In genomic region chr11:73875840-73876239, GRCh38 we compare ENCODE assay signal across 8 cellular contexts. TPM values are rescaled to one million over a fixed set of nuclear protein-coding genes. Genes with fewer than 3 reads are reported as not detected.
DNase-seq lines count a peak whose midpoint lies in the region; ATAC-seq and TF ChIP-seq lines count a peak whose summit lies in the region.

No MANE protein-coding gene starts in this region.

- no peaks in the 10 kb centered on the region for H3K27me3 Mint-ChIP-seq in T-helper 2 cell treated with Interferon-gamma antibody and Interleukin-4, amounts not matched to agents 5 μg/mL and 100 μg/mL, for 36 hours (ENCODE audit: low read depth)
- no peaks in the 10 kb centered on the region for H3K27me3 Mint-ChIP-seq in activated CD8-positive, alpha-beta T cell treated with anti-CD3 and anti-CD28 coated beads for 36 hours

- intact Hi-C loops in activated CD8-positive, alpha-beta T cell treated with anti-CD3 and anti-CD28 coated beads for 36 hours (cut with micrococcal nuclease): loop anchor here (10.0 kb wide), 1 partner anchor 121 kb away; no protein-coding TSS in a partner anchor

- peak overlapping the region; percentile 82 for H3K27ac ChIP-seq in stomach smooth muscle (ENCODE audit: low read length)

- peak overlapping the region; percentile 84 for H3K4me3 ChIP-seq in iPS-15b (ENCODE audit: low read depth, low read length)
- H3K4me3 ChIP-seq in stomach smooth muscle (ENCODE audit: low read length in 2 of 2): peak overlapping the region; percentile 78 to 99

- H3K4me1 Mint-ChIP-seq in T-helper 2 cell treated with Interferon-gamma antibody and Interleukin-4, amounts not matched to agents 5 μg/mL and 100 μg/mL, for 36 hours (ENCODE audit: low read depth): peaks cover 18% of the 10 kb centered on the region
- H3K4me1 Mint-ChIP-seq in activated CD8-positive, alpha-beta T cell treated with anti-CD3 and anti-CD28 coated beads for 36 hours (ENCODE audit: low read depth): peaks cover 29% of the 10 kb centered on the region

- CTCF ChIA-PET in activated CD8-positive, alpha-beta T cell treated with anti-CD3 and anti-CD28 coated beads for 36 hours (lab: Charles Lee): no interaction called here

- no peaks in the 10 kb centered on the region for H3K9me3 ChIP-seq in iPS-15b (ENCODE audit: control insufficient read depth, insufficient read depth, low read length)
- no peaks in the 10 kb centered on the region for H3K9me3 ChIP-seq in stomach smooth muscle (ENCODE audit: control insufficient read depth in 2 of 2, low read length in 2 of 2)

- H3K36me3 Mint-ChIP-seq in T-helper 2 cell treated with Interferon-gamma antibody and Interleukin-4, amounts not matched to agents 5 μg/mL and 100 μg/mL, for 36 hours (ENCODE audit: low read depth): peaks cover 26% of the 10 kb centered on the region
- H3K36me3 Mint-ChIP-seq in activated CD8-positive, alpha-beta T cell treated with anti-CD3 and anti-CD28 coated beads for 36 hours (ENCODE audit: low read depth): peaks cover 45% of the 10 kb centered on the region

- no peak for ATAC-seq in activated CD8-positive, alpha-beta T cell treated with anti-CD3 and anti-CD28 coated beads for 36 hours

- peak overlapping the region; percentile 100 for H3K4me3 Mint-ChIP-seq in T-helper 2 cell treated with Interferon-gamma antibody and Interleukin-4, amounts not matched to agents 5 μg/mL and 100 μg/mL, for 36 hours
- H3K4me3 Mint-ChIP-seq in activated CD8-positive, alpha-beta T cell treated with anti-CD3 and anti-CD28 coated beads for 36 hours: peak overlapping the region; percentile 98

- peak overlapping the region; percentile 84 for H3K9ac ChIP-seq in iPS-15b (ENCODE audit: low read depth, low read length)
- peak overlapping the region; percentile 97 to 99 for H3K9ac ChIP-seq in stomach smooth muscle (ENCODE audit: low read length in 2 of 2)

- peak overlapping the region; percentile 99 for H3K27ac Mint-ChIP-seq in T-helper 2 cell treated with Interferon-gamma antibody and Interleukin-4, amounts not matched to agents 5 μg/mL and 100 μg/mL, for 36 hours
- peak overlapping the region; percentile 100 for H3K27ac Mint-ChIP-seq in activated CD8-positive, alpha-beta T cell treated with anti-CD3 and anti-CD28 coated beads for 36 hours

- H3K4me1 ChIP-seq in iPS-15b (ENCODE audit: control insufficient read depth, insufficient read depth, low read length) (no peaks in the 10 kb centered on the region), stomach smooth muscle (ENCODE audit: control insufficient read depth, insufficient read depth, low read length) (peaks cover 20% of the 10 kb centered on the region)

- no peak for DNase-seq in T-helper 2 cell treated with Interferon-gamma antibody and Interleukin-4, amounts not matched to agents 5 μg/mL and 100 μg/mL, for 36 hours (ENCODE audit: low spot score)
- no peak for DNase-seq in T-helper 2 cell
- DNase-seq in activated CD8-positive, alpha-beta T cell treated with anti-CD3 and anti-CD28 coated beads for 36 hours: no peak
- DNase-seq in stimulated activated CD4-positive, alpha-beta T cell treated with anti-CD3 and anti-CD28 coated beads, Interleukin-2, amount 100 ng/mL, for 24 hours: no peak
- no peak for DNase-seq in superior temporal gyrus (ENCODE audit: extremely low spot score)
- DNase-seq in iPS-NIHi11 (ENCODE audit: low spot score): no peak

- no peaks in the 10 kb centered on the region for H3K9me3 Mint-ChIP-seq in T-helper 2 cell treated with Interferon-gamma antibody and Interleukin-4, amounts not matched to agents 5 μg/mL and 100 μg/mL, for 36 hours
- H3K9me3 Mint-ChIP-seq in activated CD8-positive, alpha-beta T cell treated with anti-CD3 and anti-CD28 coated beads for 36 hours: no peaks in the 10 kb centered on the region

- H3K27me3 ChIP-seq in iPS-15b (ENCODE audit: control insufficient read depth, insufficient read depth, low read length) (no peaks in the 10 kb centered on the region), stomach smooth muscle (ENCODE audit: control insufficient read depth in 1 of 2, insufficient read depth in 2 of 2, low read length in 2 of 2) (no peaks in the 10 kb centered on the region)

- peaks cover 7% of the 10 kb centered on the region for H3K36me3 ChIP-seq in iPS-15b (ENCODE audit: control insufficient read depth, insufficient read depth, low read length)
- H3K36me3 ChIP-seq in stomach smooth muscle (ENCODE audit: control insufficient read depth in 2 of 2, insufficient read depth in 2 of 2, low read length in 2 of 2): peaks cover 12 to 17% of the 10 kb centered on the region in 2 donors

- no peak for TF ChIP-seq CTCF in activated CD8-positive, alpha-beta T cell treated with anti-CD3 and anti-CD28 coated beads for 36 hours (IDR thresholded peaks at IDR 0.05)

- POLR2A ChIA-PET in activated CD8-positive, alpha-beta T cell treated with anti-CD3 and anti-CD28 coated beads for 36 hours (lab: Charles Lee): interaction anchor here (1.2 to 1.6 kb wide), 3 partner anchors 9 to 12 kb away, joined by 3 to 4 read pairs (median 4); no protein-coding TSS in a partner anchor

RNA-seq across cellular contexts. Expression of gene COA4, which starts 0.8 kb away (rescaled TPM):
- 100 to 1,000 TPM; 106 to 116 TPM for total RNA-seq in activated CD8-positive, alpha-beta T cell treated with anti-CD3 and anti-CD28 coated beads for 36 hours

RNA-seq across cellular contexts. Expression of gene PAAF1, which starts 1.0 kb away (rescaled TPM):
- total RNA-seq in activated CD8-positive, alpha-beta T cell treated with anti-CD3 and anti-CD28 coated beads for 36 hours: 10 to 100 TPM; 32.5 to 34.9 TPM
